ENCODE assay signal across 17 cellular contexts in genomic region chr1:192382758-192383157, GRCh38.
"Had no signal": no experiment of that assay in that cellular context is flagged by ENCODE, and none has a peak within 500 bp of the region (broad histone marks: within the 10 kb centered on the region; RNA-seq: fewer than 3 reads in every experiment).

No MANE protein-coding gene starts in this region.

- ATAC-seq: activated T-cell treated with anti-CD3 and anti-CD28 coated beads, Interleukin-2, amount 50 U/mL, for 4 hours; mucosa of descending colon; naive thymus-derived CD8-positive, alpha-beta T cell; stimulated activated naive B cell treated with anti-CD40 and anti-IgM and Interleukin-4, amounts not matched to agents 10 μg/mL and 1 μg/mL and 100 μg/mL, for 72 hours had no signal

- H3K36me3 Mint-ChIP-seq: activated naive CD8-positive, alpha-beta T cell treated with anti-CD3 and anti-CD28 coated beads for 36 hours; naive thymus-derived CD8-positive, alpha-beta T cell; stimulated activated naive B cell treated with anti-CD40 and anti-IgM and Interleukin-4, amounts not matched to agents 10 μg/mL and 1 μg/mL and 100 μg/mL, for 72 hours had no signal

- DNase-seq: activated CD4-positive, alpha-beta T cell treated with anti-CD3 and anti-CD28 coated beads, Interleukin-2, amount 50 U/mL, for 48 hours; activated CD4-positive, CD25-positive, alpha-beta regulatory T cell treated with anti-CD3 and anti-CD28 coated beads, Interleukin-2, amount 50 U/mL, for 72 hours; activated gamma-delta T cell; activated naive CD8-positive, alpha-beta T cell treated with anti-CD3 and anti-CD28 coated beads for 36 hours; activated T-cell treated with anti-CD3 and anti-CD28 coated beads, Interleukin-2, amount 50 U/mL, for 4 hours; anterior cingulate cortex; cerebellar nuclear complex; dermis blood vessel endothelial cell; mucosa of descending colon; naive thymus-derived CD8-positive, alpha-beta T cell; posterior cingulate gyrus; stimulated activated naive B cell treated with anti-CD40 and anti-IgM and Interleukin-4, amounts not matched to agents 10 μg/mL and 1 μg/mL and 100 μg/mL, for 72 hours; substantia nigra; T-helper 2 cell; transverse colon had no signal

- H3K27me3 Mint-ChIP-seq: stimulated activated naive B cell treated with anti-CD40 and anti-IgM and Interleukin-4, amounts not matched to agents 10 μg/mL and 1 μg/mL and 100 μg/mL, for 72 hours had no signal

- H3K9me3 Mint-ChIP-seq: activated naive CD8-positive, alpha-beta T cell treated with anti-CD3 and anti-CD28 coated beads for 36 hours had no signal

- H3K27ac Mint-ChIP-seq: activated naive CD8-positive, alpha-beta T cell treated with anti-CD3 and anti-CD28 coated beads for 36 hours; naive thymus-derived CD8-positive, alpha-beta T cell; stimulated activated naive B cell treated with anti-CD40 and anti-IgM and Interleukin-4, amounts not matched to agents 10 μg/mL and 1 μg/mL and 100 μg/mL, for 72 hours had no signal

- H3K36me3 ChIP-seq: right atrium auricular region, transverse colon had no signal

- H3K4me1 ChIP-seq: right atrium auricular region, transverse colon had no signal

- H3K27ac ChIP-seq: right atrium auricular region, transverse colon had no signal

- H3K4me3 Mint-ChIP-seq: activated naive CD8-positive, alpha-beta T cell treated with anti-CD3 and anti-CD28 coated beads for 36 hours; activated T-cell treated with anti-CD3 and anti-CD28 coated beads, Interleukin-2, amount 50 U/mL, for 4 hours; naive thymus-derived CD8-positive, alpha-beta T cell; stimulated activated naive B cell treated with anti-CD40 and anti-IgM and Interleukin-4, amounts not matched to agents 10 μg/mL and 1 μg/mL and 100 μg/mL, for 72 hours had no signal

- H3K4me3 ChIP-seq: mucosa of descending colon, right atrium auricular region, smooth muscle cell, transverse colon had no signal

- H3K27me3 ChIP-seq: right atrium auricular region, transverse colon had no signal

- H3K9me3 ChIP-seq: mucosa of descending colon had no signal

- H3K4me2 ChIP-seq: smooth muscle cell had no signal
